ENCODE assay signal across 13 cellular contexts in the genomic region with DNA sequence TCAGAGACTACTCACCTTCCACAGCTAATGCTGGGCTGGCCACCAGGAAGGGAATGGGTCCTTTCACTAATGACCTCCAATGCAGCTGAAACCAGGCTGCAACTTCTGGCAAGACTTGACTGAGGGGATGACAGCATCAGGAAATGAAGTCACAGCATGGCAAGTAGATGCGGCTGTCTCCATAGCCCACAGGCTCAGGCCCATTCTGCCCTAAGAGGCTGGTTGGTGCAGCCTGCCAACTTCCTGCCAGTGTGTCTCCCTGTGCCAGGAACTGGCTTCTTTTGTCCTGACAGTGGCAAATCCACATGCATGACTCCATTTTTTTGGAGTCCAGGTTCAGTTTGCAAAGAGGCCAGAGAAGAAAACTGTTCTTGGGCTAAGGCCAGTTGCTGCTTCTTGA.
DNase-seq lines count a peak whose midpoint lies in the region; ATAC-seq, FAIRE-seq and TF ChIP-seq lines count a peak whose summit lies in the region.
"Had no signal": no experiment of that assay in that cellular context is flagged by ENCODE, and none has a peak within 500 bp of the region (broad histone marks: within the 10 kb centered on the region; RNA-seq: fewer than 3 reads in every experiment).

No MANE protein-coding gene starts in this region.

- H3K9me3 ChIP-seq in WERI-Rb-1 (ENCODE audit: severe bottlenecking) (peaks cover 3% of the 10 kb centered on the region), SK-N-SH (no peaks in the 10 kb centered on the region), kidney (ENCODE audit: control insufficient read depth in 1 of 2, low read length in 2 of 2) (no peaks in the 10 kb centered on the region)

- H4K20me1 ChIP-seq in SK-N-SH (ENCODE audit: insufficient read depth), result no peaks in the 10 kb centered on the region

- no peak overlapping the region for H3K4me2 ChIP-seq in SK-N-SH

- no peaks in the 10 kb centered on the region for H3K27me3 ChIP-seq in WERI-Rb-1 (ENCODE audit: insufficient read depth, low read depth, severe bottlenecking)
- H3K27me3 ChIP-seq in SK-N-SH (ENCODE audit: insufficient read depth), result no peaks in the 10 kb centered on the region

- no peaks in the 10 kb centered on the region for H3F3A ChIP-seq in SK-N-SH (replicated peaks; ENCODE audit: insufficient read depth)

- TF ChIP-seq RAD21 in SK-N-SH (IDR thresholded peaks at IDR 0.05; ENCODE audit: low read length), result no peak

- H2AFZ ChIP-seq in SK-N-SH (ENCODE audit: low read depth), result no peak overlapping the region

- H3K27ac ChIP-seq in WERI-Rb-1, result peak overlapping the region; percentile 53
- H3K27ac ChIP-seq in SK-N-SH (ENCODE audit: low read depth in 2 of 2, low read length in 1 of 2), result no peak overlapping the region
- H3K27ac ChIP-seq in kidney (ENCODE audit: low read depth in 2 of 2, low read length in 2 of 2), result no peak overlapping the region

- no peaks in the 10 kb centered on the region for H3K9me3 Mint-ChIP-seq in activated CD8-positive, alpha-beta memory T cell treated with anti-CD3 and anti-CD28 coated beads, Interleukin-2, amount 10 ng/mL, durations not matched to agents 7 days and 5 days (ENCODE audit: low read depth)

- H3K27me3 Mint-ChIP-seq in activated CD8-positive, alpha-beta memory T cell treated with anti-CD3 and anti-CD28 coated beads, Interleukin-2, amount 10 ng/mL, durations not matched to agents 7 days and 5 days, result no peaks in the 10 kb centered on the region
- H3K27me3 Mint-ChIP-seq: CD4-positive, CD25-positive, alpha-beta regulatory T cell had no signal

- no CpG with 5 or more reads among the region's 1 CpG for WGBS in SK-N-SH (ENCODE audit: low lambda C conversion rate)

- no peak for TF ChIP-seq EP300 in SK-N-SH (IDR thresholded peaks at IDR 0.05; ENCODE audit: borderline replicate concordance in 1 of 2, low read depth in 1 of 2, low read length in 1 of 2)

- no peaks in the 10 kb centered on the region for H3K79me2 ChIP-seq in SK-N-SH (ENCODE audit: insufficient read depth)

- H3K36me3 ChIP-seq in WERI-Rb-1, result no peaks in the 10 kb centered on the region
- no peaks in the 10 kb centered on the region for H3K36me3 ChIP-seq in SK-N-SH (replicated peaks in 1 of 2; ENCODE audit: control insufficient read depth in 1 of 2, insufficient read depth in 2 of 2, low read length in 1 of 2)
- H3K36me3 ChIP-seq in kidney (ENCODE audit: control insufficient read depth in 1 of 2, insufficient read depth in 2 of 2, low read length in 2 of 2), result no peaks in the 10 kb centered on the region

- CTCF ChIA-PET in activated CD8-positive, alpha-beta memory T cell treated with anti-CD3 and anti-CD28 coated beads, Interleukin-2, amount 10 ng/mL, durations not matched to agents 7 days and 5 days (lab: Charles Lee), result no interaction called here
- CTCF ChIA-PET in SK-N-SH (lab: Yijun Ruan, JAX), result interaction anchor here (0.8 to 0.9 kb wide), 2 partner anchors 9 to 199 kb away, joined by 3 read pairs; no protein-coding TSS in a partner anchor

- intact Hi-C loops in kidney (cut with DNase I), result no loop called here

- H3K4me3 Mint-ChIP-seq in activated CD8-positive, alpha-beta memory T cell treated with anti-CD3 and anti-CD28 coated beads, Interleukin-2, amount 10 ng/mL, durations not matched to agents 7 days and 5 days, result no peak overlapping the region
- H3K4me3 Mint-ChIP-seq: CD4-positive, CD25-positive, alpha-beta regulatory T cell had no signal

- no peak for TF ChIP-seq CTCF in WERI-Rb-1 (IDR thresholded peaks at IDR 0.05; ENCODE audit: low read depth, low read length)
- TF ChIP-seq CTCF in SK-N-SH (IDR thresholded peaks at IDR 0.05), result no peak
- no peak for TF ChIP-seq CTCF in kidney (IDR thresholded peaks at IDR 0.05; ENCODE audit: borderline replicate concordance, extremely low read depth, insufficient read depth)

- H3K4me1 Mint-ChIP-seq in activated CD8-positive, alpha-beta memory T cell treated with anti-CD3 and anti-CD28 coated beads, Interleukin-2, amount 10 ng/mL, durations not matched to agents 7 days and 5 days, result no peaks in the 10 kb centered on the region
- H3K4me1 Mint-ChIP-seq: CD4-positive, CD25-positive, alpha-beta regulatory T cell had no signal

- POLR2A ChIA-PET in SK-N-SH (lab: Yijun Ruan, JAX), result interaction anchor here (0.6 kb wide), 1 partner anchor 148 kb away, joined by 3 read pairs; no protein-coding TSS in a partner anchor

- FAIRE-seq in kidney (lab: Jason Lieb, UNC), result no peak
- FAIRE-seq: A204.1, H54, HepG2, HTR-8/SVneo had no signal

- no peak overlapping the region for H3K9ac ChIP-seq in SK-N-SH
- no peak overlapping the region for H3K9ac ChIP-seq in kidney (ENCODE audit: low read length in 2 of 2)

- no peaks in the 10 kb centered on the region for H3K36me3 Mint-ChIP-seq in activated CD8-positive, alpha-beta memory T cell treated with anti-CD3 and anti-CD28 coated beads, Interleukin-2, amount 10 ng/mL, durations not matched to agents 7 days and 5 days
- H3K36me3 Mint-ChIP-seq: CD4-positive, CD25-positive, alpha-beta regulatory T cell had no signal

- H3K4me1 ChIP-seq in SK-N-SH (ENCODE audit: control insufficient read depth in 1 of 2, insufficient read depth in 2 of 2, low read depth in 1 of 2, low read length in 1 of 2), result peaks cover 0 to 20% of the 10 kb centered on the region in 2 experiments; a peak in 1 of 4 replicates
- H3K4me1 ChIP-seq in kidney (ENCODE audit: control insufficient read depth in 1 of 2, insufficient read depth in 1 of 2, low read depth in 1 of 2, low read length in 2 of 2), result no peaks in the 10 kb centered on the region

- no peaks in the 10 kb centered on the region for H3K9me2 ChIP-seq in SK-N-SH

- no peak overlapping the region for H3K27ac Mint-ChIP-seq in activated CD8-positive, alpha-beta memory T cell treated with anti-CD3 and anti-CD28 coated beads, Interleukin-2, amount 10 ng/mL, durations not matched to agents 7 days and 5 days
- H3K27ac Mint-ChIP-seq: CD4-positive, CD25-positive, alpha-beta regulatory T cell had no signal

- peak; percentile 33 for DNase-seq in activated CD8-positive, alpha-beta memory T cell treated with anti-CD3 and anti-CD28 coated beads for 24 hours
- no peak for DNase-seq in activated CD8-positive, alpha-beta memory T cell treated with anti-CD3 and anti-CD28 coated beads, Interleukin-2, amount 10 ng/mL, durations not matched to agents 7 days and 5 days
- DNase-seq in WERI-Rb-1, result no peak
- peak; percentile 26 for DNase-seq in left lobe of liver (ENCODE audit: low spot score)
- DNase-seq in SK-N-SH, result no peak
- DNase-seq in kidney, result no peak
- DNase-seq: CD4-positive, CD25-positive, alpha-beta regulatory T cell; DMS53 had no signal

- no peak overlapping the region for H3K4me3 ChIP-seq in WERI-Rb-1 (ENCODE audit: low read depth, low read length)
- no peak overlapping the region for H3K4me3 ChIP-seq in SK-N-SH (ENCODE audit: low read depth in 2 of 2, low read length in 1 of 2)
- no peak overlapping the region for H3K4me3 ChIP-seq in kidney (ENCODE audit: low read length in 2 of 2)

- ATAC-seq in activated CD8-positive, alpha-beta memory T cell treated with anti-CD3 and anti-CD28 coated beads, Interleukin-2, amount 10 ng/mL, durations not matched to agents 7 days and 5 days, result no peak
- ATAC-seq in left lobe of liver (no peak), GM18511 (IDR thresholded peaks at IDR 0.05; ENCODE audit: unreplicated experiment) (no peak)
- ATAC-seq: HepG2 had no signal

TF ChIP-seq in SK-N-SH, 30 proteins besides CTCF, POLR2A, EP300 and RAD21 (continues in another document):
- TF ChIP-seq FOSL2 (IDR thresholded peaks at IDR 0.05; ENCODE audit: borderline replicate concordance, low read depth), result no peak
- TF ChIP-seq CHD2 (IDR thresholded peaks at IDR 0.05; ENCODE audit: low read length, partially characterized antibody), result no peak
- no peak for TF ChIP-seq TAF1 (IDR thresholded peaks at IDR 0.05; ENCODE audit: borderline replicate concordance, low read depth, low read length)
- no peak for TF ChIP-seq ELF1 (IDR thresholded peaks at IDR 0.05)
- TF ChIP-seq, protein P1, sequence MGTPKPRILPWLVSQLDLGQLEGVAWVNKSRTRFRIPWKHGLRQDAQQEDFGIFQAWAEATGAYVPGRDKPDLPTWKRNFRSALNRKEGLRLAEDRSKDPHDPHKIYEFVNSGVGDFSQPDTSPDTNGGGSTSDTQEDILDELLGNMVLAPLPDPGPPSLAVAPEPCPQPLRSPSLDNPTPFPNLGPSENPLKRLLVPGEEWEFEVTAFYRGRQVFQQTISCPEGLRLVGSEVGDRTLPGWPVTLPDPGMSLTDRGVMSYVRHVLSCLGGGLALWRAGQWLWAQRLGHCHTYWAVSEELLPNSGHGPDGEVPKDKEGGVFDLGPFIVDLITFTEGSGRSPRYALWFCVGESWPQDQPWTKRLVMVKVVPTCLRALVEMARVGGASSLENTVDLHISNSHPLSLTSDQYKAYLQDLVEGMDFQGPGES (IDR thresholded peaks at IDR 0.05; ENCODE audit: low read depth, low read length), result no peak
- no peak for TF ChIP-seq JUND (IDR thresholded peaks at IDR 0.05)
- TF ChIP-seq, protein P2, sequence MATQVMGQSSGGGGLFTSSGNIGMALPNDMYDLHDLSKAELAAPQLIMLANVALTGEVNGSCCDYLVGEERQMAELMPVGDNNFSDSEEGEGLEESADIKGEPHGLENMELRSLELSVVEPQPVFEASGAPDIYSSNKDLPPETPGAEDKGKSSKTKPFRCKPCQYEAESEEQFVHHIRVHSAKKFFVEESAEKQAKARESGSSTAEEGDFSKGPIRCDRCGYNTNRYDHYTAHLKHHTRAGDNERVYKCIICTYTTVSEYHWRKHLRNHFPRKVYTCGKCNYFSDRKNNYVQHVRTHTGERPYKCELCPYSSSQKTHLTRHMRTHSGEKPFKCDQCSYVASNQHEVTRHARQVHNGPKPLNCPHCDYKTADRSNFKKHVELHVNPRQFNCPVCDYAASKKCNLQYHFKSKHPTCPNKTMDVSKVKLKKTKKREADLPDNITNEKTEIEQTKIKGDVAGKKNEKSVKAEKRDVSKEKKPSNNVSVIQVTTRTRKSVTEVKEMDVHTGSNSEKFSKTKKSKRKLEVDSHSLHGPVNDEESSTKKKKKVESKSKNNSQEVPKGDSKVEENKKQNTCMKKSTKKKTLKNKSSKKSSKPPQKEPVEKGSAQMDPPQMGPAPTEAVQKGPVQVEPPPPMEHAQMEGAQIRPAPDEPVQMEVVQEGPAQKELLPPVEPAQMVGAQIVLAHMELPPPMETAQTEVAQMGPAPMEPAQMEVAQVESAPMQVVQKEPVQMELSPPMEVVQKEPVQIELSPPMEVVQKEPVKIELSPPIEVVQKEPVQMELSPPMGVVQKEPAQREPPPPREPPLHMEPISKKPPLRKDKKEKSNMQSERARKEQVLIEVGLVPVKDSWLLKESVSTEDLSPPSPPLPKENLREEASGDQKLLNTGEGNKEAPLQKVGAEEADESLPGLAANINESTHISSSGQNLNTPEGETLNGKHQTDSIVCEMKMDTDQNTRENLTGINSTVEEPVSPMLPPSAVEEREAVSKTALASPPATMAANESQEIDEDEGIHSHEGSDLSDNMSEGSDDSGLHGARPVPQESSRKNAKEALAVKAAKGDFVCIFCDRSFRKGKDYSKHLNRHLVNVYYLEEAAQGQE (IDR thresholded peaks at IDR 0.05; ENCODE audit: low read depth, low read length), result no peak
- TF ChIP-seq YY1 (IDR thresholded peaks at IDR 0.05; ENCODE audit: low read depth), result no peak
- no peak for TF ChIP-seq POLR2AphosphoS5 (IDR thresholded peaks at IDR 0.05; ENCODE audit: low read depth, low read length)

Comparison
In these comparisons a context has a peak if more than half of its experiments do, and no peak if none do; other contexts are left out.
1. DNase-seq: peak in activated CD8-positive, alpha-beta memory T cell treated with anti-CD3 and anti-CD28 coated beads for 24 hours (single experiment) and left lobe of liver (single experiment); none in activated CD8-positive, alpha-beta memory T cell treated with anti-CD3 and anti-CD28 coated beads, Interleukin-2, amount 10 ng/mL, durations not matched to agents 7 days and 5 days (single experiment), WERI-Rb-1 (single experiment), SK-N-SH (single experiment) and kidney (single experiment).